ENCODE assay signal across 13 cellular contexts in genomic region chr22:29380032-29380781, GRCh38. TPM values are rescaled to one million over a fixed set of nuclear protein-coding genes. Genes with fewer than 3 reads are reported as not detected.
DNase-seq lines count a peak whose midpoint lies in the region; ATAC-seq, FAIRE-seq and TF ChIP-seq lines count a peak whose summit lies in the region.
"Had no signal": no experiment of that assay in that cellular context is flagged by ENCODE, and none has a peak within 500 bp of the region (broad histone marks: within the 10 kb centered on the region; RNA-seq: fewer than 3 reads in every experiment).

No MANE protein-coding gene starts in this region.

- peak overlapping the region in 1 of 4 donors; percentile 31 for H3K4me3 Mint-ChIP-seq in CD4-positive, CD25-positive, alpha-beta regulatory T cell
- H3K4me3 Mint-ChIP-seq in IgD-negative memory B cell (peak overlapping the region in 1 of 4 donors; percentile 30), nephron progenitor cell (no peak overlapping the region)
- H3K4me3 Mint-ChIP-seq in central memory CD8-positive, alpha-beta T cell = no peak overlapping the region
- no peak overlapping the region for H3K4me3 Mint-ChIP-seq in activated CD8-positive, alpha-beta memory T cell treated with anti-CD3 and anti-CD28 coated beads, Interleukin-2, amount 10 ng/mL, durations not matched to agents 7 days and 5 days

- H3K9me3 Mint-ChIP-seq in CD4-positive, CD25-positive, alpha-beta regulatory T cell = no peaks in the 10 kb centered on the region
- H3K9me3 Mint-ChIP-seq in IgD-negative memory B cell (no peaks in the 10 kb centered on the region), nephron progenitor cell (no peaks in the 10 kb centered on the region)
- no peaks in the 10 kb centered on the region for H3K9me3 Mint-ChIP-seq in central memory CD8-positive, alpha-beta T cell
- H3K9me3 Mint-ChIP-seq in activated CD8-positive, alpha-beta memory T cell treated with anti-CD3 and anti-CD28 coated beads, Interleukin-2, amount 10 ng/mL, durations not matched to agents 7 days and 5 days (ENCODE audit: low read depth) = no peaks in the 10 kb centered on the region

- no peaks in the 10 kb centered on the region for H3K9me3 ChIP-seq in CD4-positive, CD25-positive, alpha-beta regulatory T cell (ENCODE audit: control insufficient read depth in 2 of 2, low read length in 2 of 2)

- H3K4me1 ChIP-seq in CD4-positive, CD25-positive, alpha-beta regulatory T cell (ENCODE audit: control insufficient read depth, insufficient read depth, low read length, poor library complexity, severe bottlenecking) = peaks cover 5% of the 10 kb centered on the region

- H3K27ac ChIP-seq in CD4-positive, CD25-positive, alpha-beta regulatory T cell (ENCODE audit: insufficient read depth, low read length, poor library complexity, severe bottlenecking) = no peak overlapping the region

- DNase-seq in CD4-positive, CD25-positive, alpha-beta regulatory T cell = no peak
- no peak for DNase-seq in central memory CD8-positive, alpha-beta T cell (ENCODE audit: low spot score in 2 of 2)
- DNase-seq in nephron progenitor cell = no peak
- no peak for DNase-seq in KBM-7
- DNase-seq in urothelium cell line (ENCODE audit: low spot score) = no peak
- no peak for DNase-seq in activated gamma-delta T cell treated with Interleukin-2 at 50 U/mL for 16 hours
- no peak for DNase-seq in activated CD8-positive, alpha-beta memory T cell treated with anti-CD3 and anti-CD28 coated beads, Interleukin-2, amount 10 ng/mL, durations not matched to agents 7 days and 5 days
- DNase-seq: left colon, NCI-H510A treated with DMSO at 0.1 percent for 48 hours had no signal

- peaks cover 51% of the 10 kb centered on the region for H3K36me3 ChIP-seq in CD4-positive, CD25-positive, alpha-beta regulatory T cell (ENCODE audit: control insufficient read depth, insufficient read depth, low read length)

- H3K4me3 ChIP-seq in CD4-positive, CD25-positive, alpha-beta regulatory T cell (ENCODE audit: low read depth, low read length) = no peak overlapping the region

- H3K4me1 Mint-ChIP-seq in CD4-positive, CD25-positive, alpha-beta regulatory T cell = peaks cover 30 to 59% (median 51%) of the 10 kb centered on the region in 4 donors
- H3K4me1 Mint-ChIP-seq in IgD-negative memory B cell (peaks cover 38 to 60% (median 54%) of the 10 kb centered on the region in 3 donors), nephron progenitor cell (peaks cover 24% of the 10 kb centered on the region)
- H3K4me1 Mint-ChIP-seq in central memory CD8-positive, alpha-beta T cell = peaks cover 69% of the 10 kb centered on the region
- peaks cover 43% of the 10 kb centered on the region for H3K4me1 Mint-ChIP-seq in activated CD8-positive, alpha-beta memory T cell treated with anti-CD3 and anti-CD28 coated beads, Interleukin-2, amount 10 ng/mL, durations not matched to agents 7 days and 5 days

- H3K27me3 Mint-ChIP-seq in CD4-positive, CD25-positive, alpha-beta regulatory T cell = no peaks in the 10 kb centered on the region
- H3K27me3 Mint-ChIP-seq in IgD-negative memory B cell (no peaks in the 10 kb centered on the region), nephron progenitor cell (ENCODE audit: low read depth, poor library complexity) (no peaks in the 10 kb centered on the region)
- no peaks in the 10 kb centered on the region for H3K27me3 Mint-ChIP-seq in central memory CD8-positive, alpha-beta T cell
- H3K27me3 Mint-ChIP-seq in activated CD8-positive, alpha-beta memory T cell treated with anti-CD3 and anti-CD28 coated beads, Interleukin-2, amount 10 ng/mL, durations not matched to agents 7 days and 5 days = no peaks in the 10 kb centered on the region

- peaks cover 25% of the 10 kb centered on the region for H3K36me3 Mint-ChIP-seq in CD4-positive, CD25-positive, alpha-beta regulatory T cell
- H3K36me3 Mint-ChIP-seq in IgD-negative memory B cell (peaks cover 9% of the 10 kb centered on the region), nephron progenitor cell (ENCODE audit: low read depth) (peaks cover 22% of the 10 kb centered on the region)
- peaks cover 30% of the 10 kb centered on the region for H3K36me3 Mint-ChIP-seq in central memory CD8-positive, alpha-beta T cell (ENCODE audit: insufficient read depth)
- H3K36me3 Mint-ChIP-seq in activated CD8-positive, alpha-beta memory T cell treated with anti-CD3 and anti-CD28 coated beads, Interleukin-2, amount 10 ng/mL, durations not matched to agents 7 days and 5 days = peaks cover 19% of the 10 kb centered on the region

- peak overlapping the region in 2 of 3 donors; percentile 64 to 66 for H3K27ac Mint-ChIP-seq in CD4-positive, CD25-positive, alpha-beta regulatory T cell
- H3K27ac Mint-ChIP-seq in IgD-negative memory B cell (peak overlapping the region; percentile 32 to 69 (median 49)), nephron progenitor cell (peak overlapping the region; percentile 1)
- H3K27ac Mint-ChIP-seq in central memory CD8-positive, alpha-beta T cell (ENCODE audit: low read depth) = peak overlapping the region; percentile 5
- H3K27ac Mint-ChIP-seq in activated CD8-positive, alpha-beta memory T cell treated with anti-CD3 and anti-CD28 coated beads, Interleukin-2, amount 10 ng/mL, durations not matched to agents 7 days and 5 days = no peak overlapping the region

- no peak for TF ChIP-seq CTCF in nephron progenitor cell (IDR thresholded peaks at IDR 0.05)

- no peak for ATAC-seq in CD4-positive, CD25-positive, alpha-beta regulatory T cell (ENCODE audit: low read depth in 2 of 2)
- ATAC-seq in central memory CD8-positive, alpha-beta T cell (replicated peaks; ENCODE audit: extremely low read depth, poor library complexity, severe bottlenecking) = no peak
- no peak for ATAC-seq in activated CD8-positive, alpha-beta memory T cell treated with anti-CD3 and anti-CD28 coated beads, Interleukin-2, amount 10 ng/mL, durations not matched to agents 7 days and 5 days
- ATAC-seq: left colon had no signal

- CTCF ChIA-PET in activated CD8-positive, alpha-beta memory T cell treated with anti-CD3 and anti-CD28 coated beads, Interleukin-2, amount 10 ng/mL, durations not matched to agents 7 days and 5 days (lab: Charles Lee) = no interaction called here

- no peak for FAIRE-seq in urothelium cell line (lab: Jason Lieb, UNC)
- FAIRE-seq: frontal cortex had no signal

- H3K27me3 ChIP-seq in CD4-positive, CD25-positive, alpha-beta regulatory T cell (ENCODE audit: control insufficient read depth, insufficient read depth, low read length) = no peaks in the 10 kb centered on the region

- in situ Hi-C loops in KBM-7 (cut with MboI; ENCODE audit: low pct_unique_long_range_greater_than_20kb, low sequenced_read_pairs) = no loop called here

RNA-seq across cellular contexts. Expression of gene AP1B1, which starts 8.2 kb away (rescaled TPM):
- total RNA-seq in CD4-positive, CD25-positive, alpha-beta regulatory T cell = 40.8 TPM
- 10 to 100 TPM; 11.7 to 15.8 (median 14.1) TPM for polyA plus RNA-seq in CD4-positive, CD25-positive, alpha-beta regulatory T cell
- 45.9 TPM for polyA plus RNA-seq in IgD-negative memory B cell
- total RNA-seq in activated CD8-positive, alpha-beta memory T cell treated with anti-CD3 and anti-CD28 coated beads, Interleukin-2, amount 10 ng/mL, durations not matched to agents 7 days and 5 days = 10 to 100 TPM; 82.9 to 90.8 TPM

RNA-seq across cellular contexts. Expression of gene RFPL1, which starts 58.2 kb away (rescaled TPM):
- total RNA-seq in CD4-positive, CD25-positive, alpha-beta regulatory T cell = not detected
- not detected for polyA plus RNA-seq in CD4-positive, CD25-positive, alpha-beta regulatory T cell
- polyA plus RNA-seq in IgD-negative memory B cell = not detected
- not detected for total RNA-seq in activated CD8-positive, alpha-beta memory T cell treated with anti-CD3 and anti-CD28 coated beads, Interleukin-2, amount 10 ng/mL, durations not matched to agents 7 days and 5 days
- total RNA-seq: left colon, posterior vena cava, SK-MEL-5 had no signal
